ENCODE assay signal across 9 cellular contexts in the genomic region with DNA sequence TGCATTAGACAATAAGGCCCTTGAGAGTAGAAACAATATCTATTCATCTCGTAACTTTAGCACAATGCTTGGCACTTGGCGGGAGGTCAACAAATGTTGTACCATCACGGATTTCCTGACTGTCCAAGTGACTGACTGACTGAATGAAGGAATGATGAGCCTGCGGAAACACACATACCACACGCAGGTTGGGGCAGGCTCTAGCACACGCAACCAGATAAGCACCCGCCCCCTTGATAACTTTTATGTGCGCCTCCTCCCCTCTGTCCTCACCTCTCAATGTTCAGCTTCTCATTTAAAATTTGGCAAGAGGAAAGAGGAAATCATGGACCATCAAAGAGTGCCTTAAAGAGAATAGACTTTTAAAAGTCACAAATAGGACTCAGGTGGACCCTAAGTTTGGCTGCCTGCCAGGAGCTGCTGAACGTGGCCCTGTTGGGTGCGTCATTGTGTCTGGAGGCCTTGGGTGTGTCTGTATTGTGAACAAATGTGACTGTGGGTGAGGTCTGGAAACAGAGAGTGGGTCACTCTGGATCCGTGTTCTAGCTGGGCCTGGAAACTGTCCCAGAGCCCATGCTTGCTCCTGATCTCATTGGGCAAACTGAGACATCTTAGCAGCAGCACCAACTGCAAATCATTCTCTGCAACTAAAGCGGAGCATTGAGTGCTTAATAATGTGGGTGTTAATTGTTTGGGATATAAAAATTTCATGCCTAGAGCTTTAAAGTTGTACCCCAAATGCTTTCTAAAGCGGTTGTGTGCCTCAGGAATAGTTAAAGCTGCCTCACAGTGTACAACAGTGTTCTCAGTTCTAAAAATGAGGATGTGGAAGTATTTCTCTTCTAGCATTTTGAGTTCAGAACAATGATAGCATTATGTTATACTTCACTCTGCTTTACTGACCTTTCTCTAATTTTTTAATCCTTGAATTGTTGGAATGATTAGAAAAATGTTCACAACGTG. TPM values are rescaled to one million over a fixed set of nuclear protein-coding genes. Genes with fewer than 3 reads are reported as not detected.
DNase-seq lines count a peak whose midpoint lies in the region; ATAC-seq, FAIRE-seq and TF ChIP-seq lines count a peak whose summit lies in the region.
"Had no signal": no experiment of that assay in that cellular context is flagged by ENCODE, and none has a peak within 500 bp of the region (broad histone marks: within the 10 kb centered on the region; RNA-seq: fewer than 3 reads in every experiment).

No MANE protein-coding gene starts in this region.

- no peak overlapping the region; a peak in 1 of 6 replicates for H3K27ac ChIP-seq in A549

- no peak for TF ChIP-seq EP300 in A549 (IDR thresholded peaks at IDR 0.05)

- H3K4me1 ChIP-seq in A549: peaks cover 3% of the 10 kb centered on the region; the same call in 1 of the 3 replicates

- 0 out of 3 replicates have a peak overlapping the region, but pooled peaks have one; percentile 9 for H3K4me2 ChIP-seq in A549

- WGBS in A549 (ENCODE audit: missing lambda C conversion rate): 76% methylated on average over 14 of the region's 14 CpGs

- POLR2A ChIA-PET in A549 (lab: Yijun Ruan, JAX): no interaction called here

- CTCF ChIA-PET in A549 (lab: Yijun Ruan, JAX): interaction anchor here (1.4 kb wide), 1 partner anchor 167 kb away, joined by 3 read pairs; no protein-coding TSS in a partner anchor

- no peak for ATAC-seq in A549
- ATAC-seq in GM18873 (IDR thresholded peaks at IDR 0.05; ENCODE audit: low FRiP score, unreplicated experiment): no peak
- no peak for ATAC-seq in HG03520 (IDR thresholded peaks at IDR 0.05; ENCODE audit: unreplicated experiment)

- no peak for FAIRE-seq in A549 (lab: Jason Lieb, UNC)

- H3K4me3 ChIP-seq in A549: no peak overlapping the region
- H3K4me3 ChIP-seq in epithelial cell of esophagus (ENCODE audit: low read length): no peak overlapping the region

- TF ChIP-seq POLR2A in A549 (IDR thresholded peaks at IDR 0.05; ENCODE audit: low read length): no peak

- TF ChIP-seq CTCF in A549 (IDR thresholded peaks at IDR 0.05) (no peak), epithelial cell of esophagus (IDR thresholded peaks at IDR 0.05; ENCODE audit: insufficient read depth, low read depth, low read length, missing control alignments) (no peak)

- TF ChIP-seq RAD21 in A549 (conservative IDR thresholded peaks at IDR 0.05 in 1 of 2, IDR thresholded peaks at IDR 0.05 in 1 of 2): no peak

- no peaks in the 10 kb centered on the region for H3K9me3 ChIP-seq in A549

- peak in 1 of 2 experiments; percentile 44 for DNase-seq in A549 (ENCODE audit: low read depth in 1 of 2, low spot score in 1 of 2)
- DNase-seq in NCI-H1105 treated with DMSO at 0.1 percent for 48 hours (lab: John Stamatoyannopoulos, UW): peak; percentile 6
- DNase-seq in epithelial cell of esophagus (ENCODE audit: low read depth): peak; percentile 94
- peak; percentile 42 for DNase-seq in mucosa of gallbladder (ENCODE audit: low spot score)
- no peak for DNase-seq in NK-92 (lab: John Stamatoyannopoulos, UW; ENCODE audit: unreplicated experiment)
- DNase-seq in stimulated activated naive CD4-positive, alpha-beta T cell (lab: John Stamatoyannopoulos, UW): no peak
- DNase-seq: NCI-H1694 had no signal

TF ChIP-seq in A549, 52 proteins besides CTCF, POLR2A, EP300 and RAD21:
- no peak for TF ChIP-seq HOXB13 (CRISPR knock-in tag; IDR thresholded peaks at IDR 0.05; ENCODE audit: low read depth)
- TF ChIP-seq HES2 (IDR thresholded peaks at IDR 0.05): no peak
- no peak for TF ChIP-seq ATOH8 (CRISPR knock-in tag; IDR thresholded peaks at IDR 0.05; ENCODE audit: low read depth)
- TF ChIP-seq CBX2 (IDR thresholded peaks at IDR 0.05; ENCODE audit: borderline replicate concordance, low read depth): no peak
- no peak for TF ChIP-seq BHLHE40 (IDR thresholded peaks at IDR 0.05; ENCODE audit: low read depth, low read length)
- TF ChIP-seq, protein P1, sequence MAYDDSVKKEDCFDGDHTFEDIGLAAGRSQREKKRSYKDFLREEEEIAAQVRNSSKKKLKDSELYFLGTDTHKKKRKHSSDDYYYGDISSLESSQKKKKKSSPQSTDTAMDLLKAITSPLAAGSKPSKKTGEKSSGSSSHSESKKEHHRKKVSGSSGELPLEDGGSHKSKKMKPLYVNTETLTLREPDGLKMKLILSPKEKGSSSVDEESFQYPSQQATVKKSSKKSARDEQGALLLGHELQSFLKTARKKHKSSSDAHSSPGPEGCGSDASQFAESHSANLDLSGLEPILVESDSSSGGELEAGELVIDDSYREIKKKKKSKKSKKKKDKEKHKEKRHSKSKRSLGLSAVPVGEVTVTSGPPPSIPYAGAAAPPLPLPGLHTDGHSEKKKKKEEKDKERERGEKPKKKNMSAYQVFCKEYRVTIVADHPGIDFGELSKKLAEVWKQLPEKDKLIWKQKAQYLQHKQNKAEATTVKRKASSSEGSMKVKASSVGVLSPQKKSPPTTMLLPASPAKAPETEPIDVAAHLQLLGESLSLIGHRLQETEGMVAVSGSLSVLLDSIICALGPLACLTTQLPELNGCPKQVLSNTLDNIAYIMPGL (CRISPR knock-in tag; IDR thresholded peaks at IDR 0.05; ENCODE audit: borderline replicate concordance): no peak
- TF ChIP-seq ZSCAN20 (CRISPR knock-in tag; IDR thresholded peaks at IDR 0.05): no peak
- TF ChIP-seq KDM1A (IDR thresholded peaks at IDR 0.05; ENCODE audit: low read depth): no peak
- TF ChIP-seq EHMT2 (IDR thresholded peaks at IDR 0.05; ENCODE audit: low read depth): no peak
- no peak for TF ChIP-seq ZNF302 (CRISPR knock-in tag; IDR thresholded peaks at IDR 0.05)
- no peak for TF ChIP-seq EHF (CRISPR knock-in tag; IDR thresholded peaks at IDR 0.05)
- TF ChIP-seq, protein P2, sequence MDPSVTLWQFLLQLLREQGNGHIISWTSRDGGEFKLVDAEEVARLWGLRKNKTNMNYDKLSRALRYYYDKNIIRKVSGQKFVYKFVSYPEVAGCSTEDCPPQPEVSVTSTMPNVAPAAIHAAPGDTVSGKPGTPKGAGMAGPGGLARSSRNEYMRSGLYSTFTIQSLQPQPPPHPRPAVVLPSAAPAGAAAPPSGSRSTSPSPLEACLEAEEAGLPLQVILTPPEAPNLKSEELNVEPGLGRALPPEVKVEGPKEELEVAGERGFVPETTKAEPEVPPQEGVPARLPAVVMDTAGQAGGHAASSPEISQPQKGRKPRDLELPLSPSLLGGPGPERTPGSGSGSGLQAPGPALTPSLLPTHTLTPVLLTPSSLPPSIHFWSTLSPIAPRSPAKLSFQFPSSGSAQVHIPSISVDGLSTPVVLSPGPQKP (IDR thresholded peaks at IDR 0.05; ENCODE audit: low read depth, low read length): no peak

RNA-seq across cellular contexts. Expression of gene ABCG1, which starts 47.6 kb away (rescaled TPM):
- 5.1 and 6.8 TPM in 2 replicates for polyA plus RNA-seq in A549 (2011; rRNA removed)
- 0.40 and 0.54 TPM in 2 replicates for polyA plus RNA-seq in A549 (2012; cell fraction: cytosol; rRNA removed)
- polyA plus RNA-seq in A549 (2012; cell fraction: nucleus; rRNA removed): 1.0 and 1.4 TPM in 2 replicates
- polyA plus RNA-seq in A549 (2017; fragmentation: RNase III; extraction: RNeasy Plus Mini Kit Qiagen cat#74134 plus additional on column Dnase treatment): 0.51 to 2.6 TPM (median 2.3 TPM) in 3 replicates
- 7.2 and 9.8 TPM in 2 replicates for polyA minus RNA-seq in A549 (2011; rRNA and poly(A)+ RNA removed)
- 19.5 TPM for total RNA-seq in mucosa of gallbladder

Comparison
In these comparisons a context has a peak if more than half of its experiments do, and no peak if none do; other contexts are left out.
1. DNase-seq: peak in NCI-H1105 treated with DMSO at 0.1 percent for 48 hours (single experiment), epithelial cell of esophagus (single experiment) and mucosa of gallbladder (single experiment); none in NK-92 (single experiment) and stimulated activated naive CD4-positive, alpha-beta T cell (0 of 6).